In the genomic region with DNA sequence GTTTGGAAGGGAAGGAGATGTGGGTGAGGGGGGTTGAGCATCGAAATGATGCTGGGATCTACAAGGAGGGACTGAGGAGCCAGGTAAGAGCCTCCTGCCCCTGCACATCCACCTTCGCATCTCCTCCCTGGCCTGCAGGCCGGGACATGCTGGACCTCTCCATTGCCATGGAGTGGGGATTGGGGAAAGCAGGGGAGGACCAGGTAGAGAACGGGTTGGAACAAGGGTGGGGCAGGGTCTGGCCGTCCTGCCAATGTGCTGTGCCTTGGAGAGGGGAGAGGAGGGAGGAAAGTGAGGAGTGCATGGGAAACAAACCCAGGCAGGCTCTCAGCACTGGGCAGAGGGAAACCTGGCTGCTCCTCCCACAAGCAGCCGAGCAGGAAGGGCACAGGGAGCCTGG, we compare ENCODE assay signal across 14 cellular contexts.
"Had no signal": no experiment of that assay in that cellular context is flagged by ENCODE, and none has a peak within 500 bp of the region (broad histone marks: within the 10 kb centered on the region; RNA-seq: fewer than 3 reads in every experiment).

No MANE protein-coding gene starts in this region.

- H3K27me3 Mint-ChIP-seq: activated naive CD4-positive, alpha-beta T cell treated with anti-CD3 and anti-CD28 coated beads, Interleukin-2, amount 50 U/mL, for 24 hours had no signal

- H3K4me1 ChIP-seq: adrenal gland, gastroesophageal sphincter, heart right ventricle, parathyroid adenoma had no signal

- H3K9ac ChIP-seq: parathyroid adenoma had no signal

- H3K27me3 ChIP-seq: adrenal gland, heart right ventricle, thyroid gland had no signal

- H3K4me3 Mint-ChIP-seq: activated naive CD4-positive, alpha-beta T cell treated with anti-CD3 and anti-CD28 coated beads, Interleukin-2, amount 50 U/mL, for 24 hours; mesothelial cell of epicardium; stimulated activated memory B cell treated with anti-CD40 and anti-IgM and Interleukin-4, amounts not matched to agents 10 μg/mL and 1 μg/mL and 100 μg/mL, for 72 hours; T-helper 2 cell treated with Interferon-gamma antibody and Interleukin-4, amounts not matched to agents 5 μg/mL and 100 μg/mL, for 36 hours had no signal

- H3K27ac Mint-ChIP-seq: activated naive CD4-positive, alpha-beta T cell treated with anti-CD3 and anti-CD28 coated beads, Interleukin-2, amount 50 U/mL, for 24 hours; mesothelial cell of epicardium; T-helper 2 cell treated with Interferon-gamma antibody and Interleukin-4, amounts not matched to agents 5 μg/mL and 100 μg/mL, for 36 hours had no signal

- H3K4me1 Mint-ChIP-seq: activated naive CD4-positive, alpha-beta T cell treated with anti-CD3 and anti-CD28 coated beads, Interleukin-2, amount 50 U/mL, for 24 hours; mesothelial cell of epicardium had no signal

- H3K27ac ChIP-seq: adrenal gland, coronary artery, gastroesophageal sphincter, heart right ventricle, lower lobe of right lung, neutrophil, parathyroid adenoma, thyroid gland had no signal

- H3K4me3 ChIP-seq: adrenal gland, coronary artery, gastroesophageal sphincter, heart right ventricle, lower lobe of right lung, thyroid gland had no signal

- ATAC-seq: gastroesophageal sphincter; stimulated activated memory B cell treated with anti-CD40 and anti-IgM and Interleukin-4, amounts not matched to agents 10 μg/mL and 1 μg/mL and 100 μg/mL, for 72 hours had no signal

- H3K9me3 ChIP-seq: adrenal gland, gastroesophageal sphincter, heart right ventricle, lower lobe of right lung, neutrophil, thyroid gland had no signal

- H3K79me2 ChIP-seq: parathyroid adenoma had no signal

- DNase-seq: activated CD4-positive, CD25-positive, alpha-beta regulatory T cell; heart right ventricle; left cardiac atrium had no signal

- H2AFZ ChIP-seq: parathyroid adenoma had no signal

- H3K9me3 Mint-ChIP-seq: activated naive CD4-positive, alpha-beta T cell treated with anti-CD3 and anti-CD28 coated beads, Interleukin-2, amount 50 U/mL, for 24 hours; mesothelial cell of epicardium; stimulated activated memory B cell treated with anti-CD40 and anti-IgM and Interleukin-4, amounts not matched to agents 10 μg/mL and 1 μg/mL and 100 μg/mL, for 72 hours; T-helper 2 cell treated with Interferon-gamma antibody and Interleukin-4, amounts not matched to agents 5 μg/mL and 100 μg/mL, for 36 hours had no signal
